ENCODE assay signal across 20 cellular contexts in genomic region chr9:98311541-98311940, GRCh38. TPM values are rescaled to one million over a fixed set of nuclear protein-coding genes. Genes with fewer than 3 reads are reported as not detected.
A peak's percentile ranks its signal among the peaks of the same experiment; 100 is the strongest.
DNase-seq lines count a peak whose midpoint lies in the region; ATAC-seq, FAIRE-seq and TF ChIP-seq lines count a peak whose summit lies in the region.
"Had no signal": no experiment of that assay in that cellular context is flagged by ENCODE, and none has a peak within 500 bp of the region (broad histone marks: within the 10 kb centered on the region; RNA-seq: fewer than 3 reads in every experiment).

No MANE protein-coding gene starts in this region.

- no peak for TF ChIP-seq POLR2A in K562 (conservative IDR thresholded peaks at IDR 0.05)

- no peak overlapping the region for H3K4me2 ChIP-seq in K562 (ENCODE audit: insufficient read depth, low read length)
- H3K4me2 ChIP-seq: KMS-11 had no signal

- TF ChIP-seq RAD21 in Ishikawa (IDR thresholded peaks at IDR 0.05; ENCODE audit: low read depth) (no peak), K562 (CRISPR knock-in tag; conservative IDR thresholded peaks at IDR 0.05 in 1 of 2, IDR thresholded peaks at IDR 0.05 in 1 of 2) (no peak)

- H3K27me3 ChIP-seq in K562 (ENCODE audit: control insufficient read depth in 2 of 2, insufficient read depth in 2 of 2, low read length in 2 of 2), result no peaks in the 10 kb centered on the region
- H3K27me3 ChIP-seq: BE2C had no signal

- peak overlapping the region; percentile 89 for H2AFZ ChIP-seq in K562 (ENCODE audit: low read depth, low read length)

- POLR2A ChIA-PET in K562 (lab: Yijun Ruan, JAX), result interaction anchor here (1.0 kb wide), 1 partner anchor 10 kb away, joined by 3 read pairs; no protein-coding TSS in a partner anchor

- no peak overlapping the region for H3K9ac ChIP-seq in K562 (ENCODE audit: insufficient read depth in 1 of 2, low read depth in 2 of 2, low read length in 2 of 2)
- H3K9ac ChIP-seq: KMS-11 had no signal

- no peaks in the 10 kb centered on the region for H3K79me2 ChIP-seq in K562 (ENCODE audit: control insufficient read depth, insufficient read depth, low read length)

- CTCF ChIA-PET in K562 (lab: Yijun Ruan, JAX; ENCODE audit: low intra/inter-chr PET ratio), result interaction anchor here (0.6 kb wide), 1 partner anchor 266 kb away, joined by 5 read pairs; no protein-coding TSS in a partner anchor

- H3K27ac ChIP-seq in K562 (ENCODE audit: extremely low read depth, low read depth, low read length), result peak overlapping the region; percentile 80
- H3K27ac ChIP-seq: KMS-11 had no signal

- ATAC-seq in K562, result peak; percentile 59
- no peak for ATAC-seq in HG03354 (IDR thresholded peaks at IDR 0.05; ENCODE audit: poor library complexity, severe bottlenecking, unreplicated experiment)
- ATAC-seq: HCT116 had no signal

- H3K4me3 ChIP-seq in K562, result no peak overlapping the region

- intact Hi-C loops in K562 (cut with micrococcal nuclease), result loop anchor here (10.0 kb wide), 3 partner anchors 103 to 263 kb away; no protein-coding TSS in a partner anchor

- no TSS peak for BruUV-seq in K562 (replicated peaks; lab: Mats Ljungman, UMichigan)

- no peaks in the 10 kb centered on the region for H3K9me3 ChIP-seq in K562 (replicated peaks; ENCODE audit: control insufficient read depth, insufficient read depth, low read depth, low read length)
- H3K9me3 ChIP-seq: BE2C, Caco-2 had no signal

- peak; percentile 6 for DNase-seq in NCI-H146 (lab: John Stamatoyannopoulos, UW)
- no peak for DNase-seq in NCI-H146 treated with DMSO at 0.1 percent for 48 hours (lab: John Stamatoyannopoulos, UW; ENCODE audit: unreplicated experiment)
- peak; percentile 46 to 65 (median 61) for DNase-seq in K562 (ENCODE audit: extremely low read depth in 1 of 4, low spot score in 3 of 4)
- no peak for DNase-seq in NCI-H1105 treated with DMSO at 0.1 percent for 48 hours (lab: John Stamatoyannopoulos, UW)
- no peak for DNase-seq in DMS153 treated with DMSO at 0.1 percent for 48 hours (lab: John Stamatoyannopoulos, UW; ENCODE audit: unreplicated experiment)
- DNase-seq: 8988T; BE2C; Caco-2; CD4-positive, CD25-positive, alpha-beta regulatory T cell; DMS53; GDM1; GOT3; H7; HFFc6 had no signal

- no peak for TF ChIP-seq EP300 in Ishikawa (IDR thresholded peaks at IDR 0.05; ENCODE audit: borderline replicate concordance)
- no peak for TF ChIP-seq EP300 in K562 (IDR thresholded peaks at IDR 0.05; ENCODE audit: low read length)

- in situ Hi-C loops in K562 (cut with MboI), result loop anchor here (5.0 to 25.0 kb wide), 3 partner anchors 226 to 463 kb away; no protein-coding TSS in a partner anchor

- peaks cover 29 to 64% of the 10 kb centered on the region in 2 experiments for H3K4me1 ChIP-seq in K562 (replicated peaks in 1 of 2; ENCODE audit: control insufficient read depth in 2 of 2, insufficient read depth in 2 of 2, low read length in 2 of 2)

- H3K9me1 ChIP-seq in K562 (ENCODE audit: control insufficient read depth, insufficient read depth, low read length), result no peaks in the 10 kb centered on the region

- FAIRE-seq in K562 (lab: Jason Lieb, UNC), result peak; percentile 29
- FAIRE-seq: D721Med, HTR-8/SVneo had no signal

- TF ChIP-seq CTCF in K562 (IDR thresholded peaks at IDR 0.05 in 2 of 3, conservative IDR thresholded peaks at IDR 0.05 in 1 of 3; ENCODE audit: insufficient read depth in 2 of 3, low read depth in 1 of 3, low read length in 3 of 3), result no peak

- no peaks in the 10 kb centered on the region for H4K20me1 ChIP-seq in K562 (replicated peaks; ENCODE audit: control insufficient read depth, insufficient read depth, low read length)

- H3K36me3 ChIP-seq in K562 (ENCODE audit: control insufficient read depth, insufficient read depth, low read length), result no peaks in the 10 kb centered on the region
- H3K36me3 ChIP-seq: BE2C had no signal

TF ChIP-seq in Ishikawa, 13 proteins besides CTCF, POLR2A, EP300 and RAD21:
- no peak for TF ChIP-seq TCF12 (IDR thresholded peaks at IDR 0.05; ENCODE audit: low read depth)
- TF ChIP-seq CEBPB (IDR thresholded peaks at IDR 0.05), result no peak
- peak; percentile 62 for TF ChIP-seq USF1 (IDR thresholded peaks at IDR 0.05)
- TF ChIP-seq TAF1 (IDR thresholded peaks at IDR 0.05; ENCODE audit: low read depth), result no peak
- TF ChIP-seq TEAD4 (IDR thresholded peaks at IDR 0.05), result no peak
- TF ChIP-seq ZBTB7A (IDR thresholded peaks at IDR 0.05; ENCODE audit: low read depth), result no peak

TF ChIP-seq in K562, 482 proteins besides CTCF, POLR2A, EP300 and RAD21 (continues in another document):
- TF ChIP-seq NR3C1 (CRISPR knock-in tag; IDR thresholded peaks at IDR 0.05) (no peak), ZSCAN29 (IDR thresholded peaks at IDR 0.05) (no peak), ZNF449 (CRISPR knock-in tag; IDR thresholded peaks at IDR 0.05) (no peak), KAT8 (IDR thresholded peaks at IDR 0.05; ENCODE audit: low read depth) (no peak), ZBTB8A (IDR thresholded peaks at IDR 0.05; ENCODE audit: partially characterized antibody) (no peak)
- TF ChIP-seq, protein P1, sequence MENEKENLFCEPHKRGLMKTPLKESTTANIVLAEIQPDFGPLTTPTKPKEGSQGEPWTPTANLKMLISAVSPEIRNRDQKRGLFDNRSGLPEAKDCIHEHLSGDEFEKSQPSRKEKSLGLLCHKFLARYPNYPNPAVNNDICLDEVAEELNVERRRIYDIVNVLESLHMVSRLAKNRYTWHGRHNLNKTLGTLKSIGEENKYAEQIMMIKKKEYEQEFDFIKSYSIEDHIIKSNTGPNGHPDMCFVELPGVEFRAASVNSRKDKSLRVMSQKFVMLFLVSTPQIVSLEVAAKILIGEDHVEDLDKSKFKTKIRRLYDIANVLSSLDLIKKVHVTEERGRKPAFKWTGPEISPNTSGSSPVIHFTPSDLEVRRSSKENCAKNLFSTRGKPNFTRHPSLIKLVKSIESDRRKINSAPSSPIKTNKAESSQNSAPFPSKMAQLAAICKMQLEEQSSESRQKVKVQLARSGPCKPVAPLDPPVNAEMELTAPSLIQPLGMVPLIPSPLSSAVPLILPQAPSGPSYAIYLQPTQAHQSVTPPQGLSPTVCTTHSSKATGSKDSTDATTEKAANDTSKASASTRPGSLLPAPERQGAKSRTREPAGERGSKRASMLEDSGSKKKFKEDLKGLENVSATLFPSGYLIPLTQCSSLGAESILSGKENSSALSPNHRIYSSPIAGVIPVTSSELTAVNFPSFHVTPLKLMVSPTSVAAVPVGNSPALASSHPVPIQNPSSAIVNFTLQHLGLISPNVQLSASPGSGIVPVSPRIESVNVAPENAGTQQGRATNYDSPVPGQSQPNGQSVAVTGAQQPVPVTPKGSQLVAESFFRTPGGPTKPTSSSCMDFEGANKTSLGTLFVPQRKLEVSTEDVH (IDR thresholded peaks at IDR 0.05; ENCODE audit: low read depth, partially characterized antibody), result no peak
- TF ChIP-seq, protein P2, sequence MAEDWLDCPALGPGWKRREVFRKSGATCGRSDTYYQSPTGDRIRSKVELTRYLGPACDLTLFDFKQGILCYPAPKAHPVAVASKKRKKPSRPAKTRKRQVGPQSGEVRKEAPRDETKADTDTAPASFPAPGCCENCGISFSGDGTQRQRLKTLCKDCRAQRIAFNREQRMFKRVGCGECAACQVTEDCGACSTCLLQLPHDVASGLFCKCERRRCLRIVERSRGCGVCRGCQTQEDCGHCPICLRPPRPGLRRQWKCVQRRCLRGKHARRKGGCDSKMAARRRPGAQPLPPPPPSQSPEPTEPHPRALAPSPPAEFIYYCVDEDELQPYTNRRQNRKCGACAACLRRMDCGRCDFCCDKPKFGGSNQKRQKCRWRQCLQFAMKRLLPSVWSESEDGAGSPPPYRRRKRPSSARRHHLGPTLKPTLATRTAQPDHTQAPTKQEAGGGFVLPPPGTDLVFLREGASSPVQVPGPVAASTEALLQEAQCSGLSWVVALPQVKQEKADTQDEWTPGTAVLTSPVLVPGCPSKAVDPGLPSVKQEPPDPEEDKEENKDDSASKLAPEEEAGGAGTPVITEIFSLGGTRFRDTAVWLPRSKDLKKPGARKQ (CRISPR knock-in tag; IDR thresholded peaks at IDR 0.05), result no peak
- TF ChIP-seq, protein P3, sequence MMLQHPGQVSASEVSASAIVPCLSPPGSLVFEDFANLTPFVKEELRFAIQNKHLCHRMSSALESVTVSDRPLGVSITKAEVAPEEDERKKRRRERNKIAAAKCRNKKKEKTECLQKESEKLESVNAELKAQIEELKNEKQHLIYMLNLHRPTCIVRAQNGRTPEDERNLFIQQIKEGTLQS (IDR thresholded peaks at IDR 0.05), result peak; percentile 71
- TF ChIP-seq, protein P3 (CRISPR knock-in tag; conservative IDR thresholded peaks at IDR 0.05), result no peak

RNA-seq across cellular contexts. Expression of gene TBC1D2, which starts 56.1 kb away (rescaled TPM):
- 7.6 and 15.3 TPM in 2 replicates for total RNA-seq in K562 (2011; cell fraction: chromatin; rRNA removed; ENCODE audit: low replicate concordance)
- 9.9 and 12.0 TPM in 2 replicates for total RNA-seq in K562 (2011; cell fraction: nucleolus; rRNA removed)
- 6.6 and 7.3 TPM in 2 replicates for total RNA-seq in K562 (2011; cell fraction: nucleoplasm; rRNA removed)
- total RNA-seq in K562 (2014; rRNA removed) (5.3 and 6.1 TPM in 2 replicates), K562 (2014; rRNA removed; fragmentation: Illumina TruSeq; extraction: Trizol) (1.4 and 1.8 TPM in 2 replicates), K562 (2015; rRNA removed; fragmentation: Illumina TruSeq; extraction: Trizol) (3.2 and 3.8 TPM in 2 replicates), K562 (2021) (6.1 and 7.0 TPM in 2 replicates)
- polyA plus RNA-seq in K562 (2011; rRNA removed) (2.5 and 3.5 TPM in 2 replicates), K562 (2014; fragmentation: Illumina TruSeq; extraction: Trizol) (2.2 and 3.9 TPM in 2 replicates), K562 (2014; fragmentation: Nextera tagmentation; extraction: Ambion mirVana) (under 1 TPM; 0.10 to 0.21 TPM), K562 (2014; rRNA removed) (5.2 and 5.4 TPM in 2 replicates)
- polyA plus RNA-seq in K562 (2011; cell fraction: cytosol; rRNA removed), result 2.7 and 8.4 TPM in 2 replicates
- 5.7 and 10.1 TPM in 2 replicates for polyA plus RNA-seq in K562 (2011; cell fraction: nucleus; rRNA removed)
- 4.8 and 7.1 TPM in 2 replicates for polyA plus RNA-seq in K562 (2012)
- 2.8 and 4.0 TPM in 2 replicates for polyA minus RNA-seq in K562 (2011; rRNA and poly(A)+ RNA removed)
- 4.3 and 4.5 TPM in 2 replicates for polyA minus RNA-seq in K562 (2011; cell fraction: cytosol; rRNA and poly(A)+ RNA removed)
- 4.8 and 5.6 TPM in 2 replicates for polyA minus RNA-seq in K562 (2011; cell fraction: nucleus; rRNA and poly(A)+ RNA removed)

Comparison
In these comparisons a context has a peak if more than half of its experiments do, and no peak if none do; other contexts are left out.
1. DNase-seq: peak in NCI-H146 (single experiment) and K562 (4 of 4); none in NCI-H146 treated with DMSO at 0.1 percent for 48 hours (single experiment), NCI-H1105 treated with DMSO at 0.1 percent for 48 hours (single experiment) and DMS153 treated with DMSO at 0.1 percent for 48 hours (single experiment).